In genomic region chr6:122322824-122323223, GRCh38 we compare ENCODE assay signal across 9 cellular contexts.
A peak's percentile ranks its signal among the peaks of the same experiment; 100 is the strongest.
DNase-seq lines count a peak whose midpoint lies in the region; ATAC-seq lines count a peak whose summit lies in the region.
"Had no signal": no experiment of that assay in that cellular context is flagged by ENCODE, and none has a peak within 500 bp of the region (broad histone marks: within the 10 kb centered on the region; RNA-seq: fewer than 3 reads in every experiment).

No MANE protein-coding gene starts in this region.

- CTCF ChIA-PET in activated CD4-positive, alpha-beta memory T cell treated with anti-CD3 and anti-CD28 coated beads for 36 hours (lab: Charles Lee): no interaction called here

- peak overlapping the region; percentile 70 to 77 for H3K4me3 ChIP-seq in aorta (ENCODE audit: low read length in 2 of 2)

- no peaks in the 10 kb centered on the region for H3K36me3 ChIP-seq in aorta (ENCODE audit: control insufficient read depth in 1 of 2, insufficient read depth in 2 of 2, low read length in 1 of 2)

- intact Hi-C loops in activated CD4-positive, alpha-beta memory T cell treated with anti-CD3 and anti-CD28 coated beads for 36 hours (cut with micrococcal nuclease): no loop called here
- intact Hi-C loops in aorta (cut with DNase I): no loop called here

- POLR2A ChIA-PET in activated CD4-positive, alpha-beta memory T cell treated with anti-CD3 and anti-CD28 coated beads for 36 hours (lab: Charles Lee): no interaction called here

- no peaks in the 10 kb centered on the region for H3K27me3 ChIP-seq in aorta (ENCODE audit: control insufficient read depth in 1 of 2, insufficient read depth in 2 of 2, low read length in 1 of 2)

- peak; percentile 1 for DNase-seq in COR-L47 (lab: John Stamatoyannopoulos, UW)
- no peak for DNase-seq in activated CD4-positive, alpha-beta memory T cell treated with anti-CD3 and anti-CD28 coated beads for 36 hours
- DNase-seq in iris pigment epithelial cell (ENCODE audit: low read depth): peak; percentile 28
- DNase-seq in aorta: no peak
- DNase-seq in cortex of kidney (lab: John Stamatoyannopoulos, UW): no peak
- no peak for DNase-seq in middle frontal gyrus (ENCODE audit: extremely low spot score, low spot score)

- H3K36me3 Mint-ChIP-seq in activated CD4-positive, alpha-beta memory T cell treated with anti-CD3 and anti-CD28 coated beads for 36 hours: no peaks in the 10 kb centered on the region

- H3K27ac Mint-ChIP-seq in activated CD4-positive, alpha-beta memory T cell treated with anti-CD3 and anti-CD28 coated beads for 36 hours: no peak overlapping the region

- ATAC-seq in HG03378 (IDR thresholded peaks at IDR 0.05; ENCODE audit: unreplicated experiment) (peak; percentile 63), aorta (ENCODE audit: low FRiP score) (peak; percentile 70), HG03460 (IDR thresholded peaks at IDR 0.05; ENCODE audit: unreplicated experiment) (no peak)

- WGBS in aorta, 2 donors: 14 to 17% methylated on average over 3 of the region's 3 CpGs

- H3K4me3 Mint-ChIP-seq in activated CD4-positive, alpha-beta memory T cell treated with anti-CD3 and anti-CD28 coated beads for 36 hours: peak overlapping the region; percentile 73

- H3K4me1 ChIP-seq in aorta (ENCODE audit: control insufficient read depth in 1 of 2, insufficient read depth in 2 of 2, low read length in 2 of 2): no peaks in the 10 kb centered on the region

- peaks cover 17% of the 10 kb centered on the region for H3K4me1 Mint-ChIP-seq in activated CD4-positive, alpha-beta memory T cell treated with anti-CD3 and anti-CD28 coated beads for 36 hours (ENCODE audit: low read depth)

- H3K27ac ChIP-seq in aorta (ENCODE audit: low read depth in 1 of 2, low read length in 2 of 2): no peak overlapping the region
- H3K27ac ChIP-seq: KMS-11 had no signal

- no peaks in the 10 kb centered on the region for H3K9me3 Mint-ChIP-seq in activated CD4-positive, alpha-beta memory T cell treated with anti-CD3 and anti-CD28 coated beads for 36 hours

- no peaks in the 10 kb centered on the region for H3K9me3 ChIP-seq in aorta (ENCODE audit: control insufficient read depth, low read length)

- H3K27me3 Mint-ChIP-seq in activated CD4-positive, alpha-beta memory T cell treated with anti-CD3 and anti-CD28 coated beads for 36 hours: peaks cover 2% of the 10 kb centered on the region

Comparison
In these comparisons a context has a peak if more than half of its experiments do, and no peak if none do; other contexts are left out.
1. DNase-seq: peak in COR-L47 (single experiment) and iris pigment epithelial cell (single experiment); none in activated CD4-positive, alpha-beta memory T cell treated with anti-CD3 and anti-CD28 coated beads for 36 hours (single experiment), aorta (0 of 2), cortex of kidney (single experiment) and middle frontal gyrus (single experiment).